In the genomic region with DNA sequence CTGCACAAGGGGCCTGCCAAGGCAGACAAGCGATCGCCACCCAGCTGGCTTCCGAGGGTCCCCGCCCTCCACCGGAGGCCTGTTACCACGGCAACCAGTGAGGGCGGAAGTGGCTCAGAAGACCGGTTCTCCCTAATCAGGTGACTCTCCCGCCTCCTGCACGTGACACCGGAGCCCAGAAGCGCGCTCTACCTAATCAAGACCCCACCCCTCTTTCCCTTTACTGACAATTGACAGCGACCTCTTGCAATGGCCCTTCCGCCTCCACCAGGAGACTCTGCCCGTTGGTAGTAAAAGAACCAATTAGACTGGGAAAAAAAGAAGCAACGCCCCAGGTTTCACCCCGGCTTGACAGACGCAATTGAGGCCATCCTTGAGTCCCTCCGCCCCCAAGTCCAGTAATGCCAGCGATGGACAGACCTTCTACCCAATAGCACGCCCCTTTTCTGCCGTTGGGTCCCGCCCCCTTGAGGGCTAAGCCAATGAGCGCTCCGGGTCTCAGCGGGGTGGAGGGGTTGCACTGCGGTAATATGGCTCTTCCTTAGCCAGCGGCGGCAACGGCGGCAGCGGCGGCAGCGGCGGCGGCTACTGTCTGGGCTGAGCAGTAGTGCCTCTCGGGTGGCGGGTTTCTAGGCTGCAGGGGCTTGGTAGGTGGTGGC, we compare ENCODE assay signal across 8 cellular contexts. TPM values are rescaled to one million over a fixed set of nuclear protein-coding genes. Genes with fewer than 3 reads are reported as not detected.
DNase-seq lines count a peak whose midpoint lies in the region; ATAC-seq, FAIRE-seq and TF ChIP-seq lines count a peak whose summit lies in the region.

A gene (plus strand): TSS at position 525 of the 659 bp plus-strand sequence. CDS start 198 bp downstream, outside the sequence.

- peak; percentile 85 for DNase-seq in GM12891 (ENCODE audit: insufficient read length, low spot score)
- peak; percentile 94 for DNase-seq in NCI-H1436 treated with DMSO at 0.1 percent for 48 hours (lab: John Stamatoyannopoulos, UW)
- DNase-seq in T-cell, result peak; percentile 95 to 100 (median 97)
- DNase-seq in cardiac septum (ENCODE audit: low spot score), result peak; percentile 99
- DNase-seq in trophoblast cell, result peak; percentile 99 to 100
- peak; percentile 99 for DNase-seq in transverse colon

- no peaks in the 10 kb centered on the region for H3K9me3 Mint-ChIP-seq in T-cell

- peak within 1 kb of the TSS; percentile 81 for H3K27ac ChIP-seq in adipose tissue (ENCODE audit: low read depth, low read length)
- peak within 1 kb of the TSS; percentile 60 for H3K27ac ChIP-seq in trophoblast cell (ENCODE audit: low read depth, low read length)
- peak within 1 kb of the TSS; percentile 96 to 98 (median 97) for H3K27ac ChIP-seq in transverse colon

- H3K9ac ChIP-seq in trophoblast cell (ENCODE audit: low read length), result peak within 1 kb of the TSS; percentile 90

- H3K79me2 ChIP-seq in trophoblast cell (ENCODE audit: control insufficient read depth, insufficient read depth, low read length, poor library complexity), result peaks cover 12% of the 10 kb centered on the region

- in situ Hi-C loops in transverse colon (cut with MboI; ENCODE audit: low pct_ligation_motif_present in 1 of 4, low pct_unique_long_range_greater_than_20kb in 1 of 4, low sequenced_read_pairs in 3 of 4), result no loop called here

- intact Hi-C loops in cardiac septum (cut with DNase I) (no loop called here), transverse colon (cut with DNase I; ENCODE audit: low total_unique reads) (loop anchor here (5.0 kb wide), 1 partner anchor 253 kb away; a partner anchor contains a TSS)

- H3K4ac ChIP-seq in trophoblast cell (ENCODE audit: low read depth, low read length), result peak within 1 kb of the TSS; percentile 44

- H3K36me3 ChIP-seq in trophoblast cell (ENCODE audit: control insufficient read depth in 1 of 2, insufficient read depth in 2 of 2, low read length in 2 of 2) (no peaks in the 10 kb centered on the region), transverse colon (no peaks in the 10 kb centered on the region)

- H3K27me3 Mint-ChIP-seq in T-cell, result no peaks in the 10 kb centered on the region

- H3K4me1 ChIP-seq in trophoblast cell (ENCODE audit: control insufficient read depth in 1 of 2, insufficient read depth in 2 of 2, low read length in 2 of 2) (peaks cover 14 to 19% of the 10 kb centered on the region in 2 experiments), transverse colon (peaks cover 0 to 30% (median 22%) of the 10 kb centered on the region in 4 donors)

- peak within 1 kb of the TSS; percentile 59 for H2BK12ac ChIP-seq in trophoblast cell (ENCODE audit: low read length)

- no peak within 1 kb of the TSS for H3K23ac ChIP-seq in trophoblast cell (ENCODE audit: low read length)

- ATAC-seq in HG02840 (IDR thresholded peaks at IDR 0.05; ENCODE audit: low FRiP score, unreplicated experiment), result peak; percentile 85
- peak; percentile 87 to 93 (median 90) for ATAC-seq in T-cell (replicated peaks in 1 of 4)

- H3K27ac Mint-ChIP-seq in T-cell, result peak within 1 kb of the TSS; percentile 95 to 99

- H4K91ac ChIP-seq in trophoblast cell (ENCODE audit: low read depth, low read length), result peak within 1 kb of the TSS; percentile 63

- H4K8ac ChIP-seq in trophoblast cell (ENCODE audit: low read depth, low read length), result peak within 1 kb of the TSS; percentile 76

- peak within 1 kb of the TSS; percentile 89 for H3K4me3 ChIP-seq in trophoblast cell (ENCODE audit: low read depth, low read length)
- H3K4me3 ChIP-seq in transverse colon, result peak within 1 kb of the TSS; percentile 81 to 98 (median 92)

- no peak for TF ChIP-seq EP300 in transverse colon (IDR thresholded peaks at IDR 0.05; ENCODE audit: low read depth)

- peak within 1 kb of the TSS; percentile 22 for H4K12ac ChIP-seq in trophoblast cell (ENCODE audit: low read depth, low read length)

- WGBS in adipose tissue, 3 donors, result 1% methylated on average over 37 to 39 of the region's 39 CpGs
- WGBS in trophoblast cell (ENCODE audit: extremely low coverage, insufficient coverage, insufficient read length), result no CpG with 5 or more reads among the region's 39 CpGs
- WGBS in transverse colon (ENCODE audit: low coverage in 1 of 2), 2 donors, result 0% methylated on average over 27 of the region's 39 CpGs; no CpG with 5 or more reads in 1 of the 2 donors

- peaks cover 12% of the 10 kb centered on the region for H3K79me1 ChIP-seq in trophoblast cell (ENCODE audit: low read length)

- peak within 1 kb of the TSS; percentile 92 for H2AFZ ChIP-seq in trophoblast cell (ENCODE audit: insufficient read depth, low read length, poor library complexity)

- FAIRE-seq in GM12891 (lab: Jason Lieb, UNC), result peak; percentile 97

- H2BK120ac ChIP-seq in trophoblast cell (ENCODE audit: insufficient read depth, low read length, poor library complexity), result peak within 1 kb of the TSS; percentile 32

- H2BK5ac ChIP-seq in trophoblast cell (ENCODE audit: low read depth, low read length, poor library complexity), result peak within 1 kb of the TSS; percentile 28

- peak within 1 kb of the TSS; percentile 33 for H3K18ac ChIP-seq in trophoblast cell (ENCODE audit: low read length)

- peak within 1 kb of the TSS; percentile 97 for H3K4me2 ChIP-seq in trophoblast cell (ENCODE audit: low read length)

- H3K9me3 ChIP-seq in trophoblast cell (ENCODE audit: insufficient read depth, low read depth, low read length) (no peaks in the 10 kb centered on the region), transverse colon (no peaks in the 10 kb centered on the region)

- peak within 1 kb of the TSS; percentile 50 for H3K14ac ChIP-seq in trophoblast cell (ENCODE audit: low read length)

- no peaks in the 10 kb centered on the region for H3K36me3 Mint-ChIP-seq in T-cell

- TF ChIP-seq POLR2A in GM12891 (IDR thresholded peaks at IDR 0.05; ENCODE audit: low read depth, low read length), result peak; percentile 62; the same call in 1 of the 2 replicates
- peak; percentile 89 for TF ChIP-seq POLR2A in transverse colon (IDR thresholded peaks at IDR 0.05)

- no peak within 1 kb of the TSS for H2AK5ac ChIP-seq in trophoblast cell (ENCODE audit: low read length)

- H3K4me1 Mint-ChIP-seq in T-cell, result peaks cover 20 to 27% (median 20%) of the 10 kb centered on the region in 3 donors

- H3K27me3 ChIP-seq in trophoblast cell (ENCODE audit: insufficient read depth, low read length) (no peaks in the 10 kb centered on the region), transverse colon (no peaks in the 10 kb centered on the region)

- CTCF ChIA-PET in T-cell (lab: Charles Lee), result interaction anchor here (0.8 to 1.6 kb wide), 5 partner anchors 10 to 53 kb away, joined by 3 to 7 read pairs (median 6); no protein-coding TSS in a partner anchor

- POLR2A ChIA-PET in T-cell (lab: Charles Lee), result no interaction called here

- peak in 2 of 5 experiments; percentile 58 to 67 for TF ChIP-seq CTCF in transverse colon (IDR thresholded peaks at IDR 0.05)

- peak within 1 kb of the TSS in 1 of 3 donors; percentile 96 for H3K4me3 Mint-ChIP-seq in T-cell

TF ChIP-seq in GM12891, 5 proteins besides CTCF, POLR2A, EP300 and RAD21:
- peak; percentile 88 for TF ChIP-seq SPI1 (IDR thresholded peaks at IDR 0.05; ENCODE audit: low read depth, low read length)
- TF ChIP-seq PAX5 (IDR thresholded peaks at IDR 0.05; ENCODE audit: insufficient read depth, low read length, severe bottlenecking), result no peak
- peak; percentile 89 for TF ChIP-seq TAF1 (IDR thresholded peaks at IDR 0.05; ENCODE audit: low read depth, low read length)
- 0 out of 2 replicates have a peak, but pooled peaks have one; percentile 65 for TF ChIP-seq POLR2AphosphoS5 (IDR thresholded peaks at IDR 0.05; ENCODE audit: low read depth, low read length)
- no peak for TF ChIP-seq POU2F2 (IDR thresholded peaks at IDR 0.05; ENCODE audit: low read depth, low read length)
TF ChIP-seq in GM12891: peak in this region for 3.

RNA-seq across cellular contexts. Expression of the gene that starts here (rescaled TPM):
- polyA plus RNA-seq in GM12891 (2012; ENCODE audit: low read depth, missing spikeins), result 26.7 TPM
- 10 to 100 TPM; 22.4 to 32.8 (median 27.6) TPM for total RNA-seq in T-cell
- 10 to 100 TPM in 2 of 3 donors, 1 to 10 TPM in 1; 3.8 to 19.2 (median 13.4) TPM for polyA plus RNA-seq in adipose tissue
- total RNA-seq in cardiac septum, result 13.9 TPM
- polyA plus RNA-seq in trophoblast cell (2013), result 4.8 and 5.0 TPM in 2 replicates
- total RNA-seq in transverse colon, result 10 to 100 TPM; 12.7 to 34.6 (median 19.3) TPM

Comparison
In these comparisons a context has a peak if more than half of its experiments do, and no peak if none do; other contexts are left out.
1. Peak in every context shown above with its lines: DNase-seq, ATAC-seq, H3K4me3 ChIP-seq and H3K27ac ChIP-seq.